Comparison of ENCODE assay signal across 31 cellular contexts in genomic region chr18:78006006-78006802, GRCh38.
DNase-seq lines count a peak whose midpoint lies in the region; ATAC-seq, FAIRE-seq and TF ChIP-seq lines count a peak whose summit lies in the region.
"Had no signal": no experiment of that assay in that cellular context is flagged by ENCODE, and none has a peak within 500 bp of the region (broad histone marks: within the 10 kb centered on the region; RNA-seq: fewer than 3 reads in every experiment).

No MANE protein-coding gene starts in this region.

- peaks cover 12% of the 10 kb centered on the region for H3K36me3 Mint-ChIP-seq in neural crest cell (ENCODE audit: low read depth)
- H3K36me3 Mint-ChIP-seq: CD8-positive, alpha-beta T cell had no signal

- DNase-seq in D721Med (ENCODE audit: insufficient read length, low spot score) (no peak), neural crest cell (ENCODE audit: low read depth, low spot score) (no peak), NOMO-1 treated with dmso at 0.1 percent for 144 hours (lab: John Stamatoyannopoulos, UW; ENCODE audit: unreplicated experiment) (no peak)
- no peak for DNase-seq in activated CD4-positive, alpha-beta T cell treated with anti-CD3 and anti-CD28 coated beads, Interleukin-2, amount 50 U/mL, for 4 hours
- DNase-seq: Caco-2; CD8-positive, alpha-beta T cell; DMS 273 treated with DMSO at 0.1 percent for 48 hours; DMS79; EL; GDM1; Kasumi-1; MV-4-11; NCI-H1105 treated with DMSO at 0.1 percent for 48 hours; NCI-H146; NCI-H1930; NCI-H2107; NCI-H524; NCI-H774; Right ventricle myocardium superior; RPMI8226 had no signal

- peak overlapping the region; percentile 3 for H3K27ac Mint-ChIP-seq in neural crest cell (ENCODE audit: unreplicated experiment)
- H3K27ac Mint-ChIP-seq: B cell; CD8-positive, alpha-beta T cell had no signal

- ATAC-seq in HG03354 (IDR thresholded peaks at IDR 0.05; ENCODE audit: poor library complexity, severe bottlenecking, unreplicated experiment) = no peak
- ATAC-seq: CD8-positive, alpha-beta T cell; GM12878; K562 had no signal

- H3K9me3 ChIP-seq in HUES64 (ENCODE audit: insufficient read depth, low read depth, low read length) (peaks cover 8% of the 10 kb centered on the region; the same call in 1 of the 2 replicates), iPS-15b (ENCODE audit: control insufficient read depth, insufficient read depth, low read length) (no peaks in the 10 kb centered on the region)
- H3K9me3 ChIP-seq: Caco-2 had no signal

- TF ChIP-seq CTCF in D721Med (IDR thresholded peaks at IDR 0.05; ENCODE audit: insufficient read depth, missing control alignments) = no peak
- no peak for TF ChIP-seq CTCF in neural crest cell (conservative IDR thresholded peaks at IDR 0.05)

- H3K4me1 ChIP-seq in HUES64 (ENCODE audit: insufficient read depth, low read length) (peaks cover 39% of the 10 kb centered on the region), iPS-15b (ENCODE audit: control insufficient read depth, insufficient read depth, low read length) (peaks cover 30% of the 10 kb centered on the region)
- H3K4me1 ChIP-seq: Caco-2, SJSA1 had no signal

- H3K4me3 Mint-ChIP-seq in neural crest cell = peak overlapping the region; percentile 60
- H3K4me3 Mint-ChIP-seq: B cell; CD8-positive, alpha-beta T cell had no signal

- peak overlapping the region; percentile 12 for H3K4me3 ChIP-seq in HUES64 (ENCODE audit: low read length)
- peak overlapping the region; percentile 26 for H3K4me3 ChIP-seq in iPS-15b (ENCODE audit: low read depth, low read length)
- H3K4me3 ChIP-seq: GM12878, K562, SJSA1 had no signal

- peaks cover 2% of the 10 kb centered on the region for H3K27me3 Mint-ChIP-seq in neural crest cell (ENCODE audit: low read depth)

- H3K4me1 Mint-ChIP-seq in neural crest cell = peaks cover 34% of the 10 kb centered on the region
- H3K4me1 Mint-ChIP-seq: B cell had no signal

- H3K36me3 ChIP-seq in HUES64 (ENCODE audit: insufficient read depth, low read length) = no peaks in the 10 kb centered on the region
- H3K36me3 ChIP-seq in iPS-15b (ENCODE audit: control insufficient read depth, insufficient read depth, low read length) = no peaks in the 10 kb centered on the region
- H3K36me3 ChIP-seq: SJSA1 had no signal

- peak; percentile 48 for FAIRE-seq in D721Med (lab: Jason Lieb, UNC)
- FAIRE-seq: GM12878, H54, K562 had no signal

- H3K9ac ChIP-seq in HUES64 (ENCODE audit: low read depth, low read length) = no peak overlapping the region
- no peak overlapping the region for H3K9ac ChIP-seq in iPS-15b (ENCODE audit: low read depth, low read length)

- 20% methylated on average over 8 of the region's 9 CpGs for WGBS in HUES64

- H3K27me3 ChIP-seq in HUES64 (ENCODE audit: insufficient read depth, low read length) (0 out of 2 replicates have a peak, but pooled peaks cover 3% of the 10 kb centered on the region), iPS-15b (ENCODE audit: control insufficient read depth, insufficient read depth, low read length) (no peaks in the 10 kb centered on the region)
- H3K27me3 ChIP-seq: SJSA1 had no signal

- H3K9me3 Mint-ChIP-seq in neural crest cell = peaks cover 11% of the 10 kb centered on the region

- peak overlapping the region; percentile 79; the same call in 1 of the 2 replicates for H3K27ac ChIP-seq in HUES64 (ENCODE audit: low read depth, low read length)
- H3K27ac ChIP-seq: 22Rv1, C4-2B, HL-60, SJSA1 had no signal
